Comparison of ENCODE assay signal across 9 cellular contexts in the genomic region with DNA sequence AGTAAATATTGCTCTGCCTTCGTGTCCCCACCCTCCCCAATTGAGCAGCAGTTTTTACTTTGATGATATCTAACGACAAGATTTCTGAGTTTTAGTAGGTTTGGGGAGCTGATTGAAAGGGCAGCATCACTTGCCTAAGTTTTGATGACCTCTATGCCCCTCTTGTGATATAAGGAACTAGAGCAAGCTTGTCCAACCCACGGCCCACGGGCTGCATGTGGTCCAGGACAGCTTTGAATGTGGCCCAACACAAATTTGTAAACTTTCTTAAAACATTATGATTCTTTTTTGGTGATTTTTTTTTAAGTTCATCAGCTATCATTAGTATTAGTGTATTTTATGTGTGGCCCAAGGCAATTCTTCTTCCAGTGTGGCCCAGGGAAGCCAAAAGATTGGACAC. TPM values are rescaled to one million over a fixed set of nuclear protein-coding genes. Genes with fewer than 3 reads are reported as not detected.
DNase-seq lines count a peak whose midpoint lies in the region; ATAC-seq lines count a peak whose summit lies in the region.
"Had no signal": no experiment of that assay in that cellular context is flagged by ENCODE, and none has a peak within 500 bp of the region (broad histone marks: within the 10 kb centered on the region; RNA-seq: fewer than 3 reads in every experiment).

No MANE protein-coding gene starts in this region.

- H3K36me3 ChIP-seq in iPS-18a (ENCODE audit: control insufficient read depth, low read depth, low read length) (no peaks in the 10 kb centered on the region), stomach smooth muscle (ENCODE audit: control insufficient read depth in 2 of 2, insufficient read depth in 2 of 2, low read length in 2 of 2) (no peaks in the 10 kb centered on the region)

- peak overlapping the region; percentile 81 for H3K4me3 Mint-ChIP-seq in activated CD8-positive, alpha-beta memory T cell treated with anti-CD3 and anti-CD28 coated beads, Interleukin-2, amount 10 ng/mL, durations not matched to agents 7 days and 5 days
- peak overlapping the region; percentile 87 for H3K4me3 Mint-ChIP-seq in activated T-helper 1 cell treated with anti-CD3 and anti-CD28 coated beads, Interleukin-12 subunit alpha, Interleukin-12 subunit beta, Interleukin-2, Interleukin-4 antibody, amounts not matched to agents 30 ng/mL and 10 ng/mL and 1 ng/mL, durations not matched to agents 14 hours and 24 hours and 36 hours

- no peak for ATAC-seq in activated CD8-positive, alpha-beta memory T cell treated with anti-CD3 and anti-CD28 coated beads, Interleukin-2, amount 10 ng/mL, durations not matched to agents 7 days and 5 days
- no peak for ATAC-seq in HG03097 (IDR thresholded peaks at IDR 0.05; ENCODE audit: low FRiP score, unreplicated experiment)

- no peak overlapping the region for H3K27ac ChIP-seq in iPS-18a (ENCODE audit: low read length)
- no peak overlapping the region for H3K27ac ChIP-seq in stomach smooth muscle (ENCODE audit: low read length)

- CTCF ChIA-PET in activated CD8-positive, alpha-beta memory T cell treated with anti-CD3 and anti-CD28 coated beads, Interleukin-2, amount 10 ng/mL, durations not matched to agents 7 days and 5 days (lab: Charles Lee), result interaction anchor here (0.9 to 3.1 kb wide), 7 partner anchors 9 to 100 kb away, joined by 3 to 17 read pairs (median 3); no protein-coding TSS in a partner anchor

- intact Hi-C loops in activated T-helper 1 cell treated with anti-CD3 and anti-CD28 coated beads, Interleukin-12 subunit alpha, Interleukin-12 subunit beta, Interleukin-2, Interleukin-4 antibody, amounts not matched to agents 30 ng/mL and 10 ng/mL and 1 ng/mL, durations not matched to agents 14 hours and 24 hours and 36 hours (cut with micrococcal nuclease), result loop anchor here (5.0 kb wide), 2 partner anchors 139 to 1646 kb away; partner anchors contain the start of genes AIDA and BROX

- peaks cover 28% of the 10 kb centered on the region for H3K36me3 Mint-ChIP-seq in activated CD8-positive, alpha-beta memory T cell treated with anti-CD3 and anti-CD28 coated beads, Interleukin-2, amount 10 ng/mL, durations not matched to agents 7 days and 5 days
- peaks cover 25% of the 10 kb centered on the region for H3K36me3 Mint-ChIP-seq in activated T-helper 1 cell treated with anti-CD3 and anti-CD28 coated beads, Interleukin-12 subunit alpha, Interleukin-12 subunit beta, Interleukin-2, Interleukin-4 antibody, amounts not matched to agents 30 ng/mL and 10 ng/mL and 1 ng/mL, durations not matched to agents 14 hours and 24 hours and 36 hours (ENCODE audit: low read depth)

- peaks cover 50% of the 10 kb centered on the region for H3K4me1 Mint-ChIP-seq in activated CD8-positive, alpha-beta memory T cell treated with anti-CD3 and anti-CD28 coated beads, Interleukin-2, amount 10 ng/mL, durations not matched to agents 7 days and 5 days
- peaks cover 40% of the 10 kb centered on the region for H3K4me1 Mint-ChIP-seq in activated T-helper 1 cell treated with anti-CD3 and anti-CD28 coated beads, Interleukin-12 subunit alpha, Interleukin-12 subunit beta, Interleukin-2, Interleukin-4 antibody, amounts not matched to agents 30 ng/mL and 10 ng/mL and 1 ng/mL, durations not matched to agents 14 hours and 24 hours and 36 hours (ENCODE audit: low read depth)

- no peaks in the 10 kb centered on the region for H3K27me3 Mint-ChIP-seq in activated CD8-positive, alpha-beta memory T cell treated with anti-CD3 and anti-CD28 coated beads, Interleukin-2, amount 10 ng/mL, durations not matched to agents 7 days and 5 days
- H3K27me3 Mint-ChIP-seq in activated T-helper 1 cell treated with anti-CD3 and anti-CD28 coated beads, Interleukin-12 subunit alpha, Interleukin-12 subunit beta, Interleukin-2, Interleukin-4 antibody, amounts not matched to agents 30 ng/mL and 10 ng/mL and 1 ng/mL, durations not matched to agents 14 hours and 24 hours and 36 hours (ENCODE audit: insufficient read depth), result no peaks in the 10 kb centered on the region

- H3K27ac Mint-ChIP-seq in activated CD8-positive, alpha-beta memory T cell treated with anti-CD3 and anti-CD28 coated beads, Interleukin-2, amount 10 ng/mL, durations not matched to agents 7 days and 5 days, result no peak overlapping the region
- H3K27ac Mint-ChIP-seq in activated T-helper 1 cell treated with anti-CD3 and anti-CD28 coated beads, Interleukin-12 subunit alpha, Interleukin-12 subunit beta, Interleukin-2, Interleukin-4 antibody, amounts not matched to agents 30 ng/mL and 10 ng/mL and 1 ng/mL, durations not matched to agents 14 hours and 24 hours and 36 hours, result no peak overlapping the region

- no peaks in the 10 kb centered on the region for H3K27me3 ChIP-seq in iPS-18a (ENCODE audit: control insufficient read depth, insufficient read depth, low read length)
- H3K27me3 ChIP-seq in stomach smooth muscle (ENCODE audit: control insufficient read depth in 1 of 2, insufficient read depth in 2 of 2, low read length in 2 of 2), result no peaks in the 10 kb centered on the region

- H3K9ac ChIP-seq in iPS-18a (ENCODE audit: low read length), result no peak overlapping the region
- peak overlapping the region; percentile 36 to 84 for H3K9ac ChIP-seq in stomach smooth muscle (ENCODE audit: low read length in 2 of 2)

- no peaks in the 10 kb centered on the region for H3K9me3 Mint-ChIP-seq in activated CD8-positive, alpha-beta memory T cell treated with anti-CD3 and anti-CD28 coated beads, Interleukin-2, amount 10 ng/mL, durations not matched to agents 7 days and 5 days (ENCODE audit: low read depth)
- no peaks in the 10 kb centered on the region for H3K9me3 Mint-ChIP-seq in activated T-helper 1 cell treated with anti-CD3 and anti-CD28 coated beads, Interleukin-12 subunit alpha, Interleukin-12 subunit beta, Interleukin-2, Interleukin-4 antibody, amounts not matched to agents 30 ng/mL and 10 ng/mL and 1 ng/mL, durations not matched to agents 14 hours and 24 hours and 36 hours

- no peak for DNase-seq in activated CD8-positive, alpha-beta memory T cell treated with anti-CD3 and anti-CD28 coated beads, Interleukin-2, amount 10 ng/mL, durations not matched to agents 7 days and 5 days
- no peak for DNase-seq in activated CD8-positive, alpha-beta memory T cell treated with anti-CD3 and anti-CD28 coated beads, Interleukin-2, amount 50 U/mL, for 48 hours
- DNase-seq in activated T-helper 1 cell treated with anti-CD3 and anti-CD28 coated beads, Interleukin-12 subunit alpha, Interleukin-12 subunit beta, Interleukin-2, Interleukin-4 antibody, amounts not matched to agents 30 ng/mL and 10 ng/mL and 1 ng/mL, durations not matched to agents 14 hours and 24 hours and 36 hours (ENCODE audit: low spot score), result no peak
- DNase-seq in superior temporal gyrus (ENCODE audit: extremely low spot score), result no peak
- no peak for DNase-seq in NCI-H1436 treated with DMSO at 0.1 percent for 48 hours (lab: John Stamatoyannopoulos, UW)
- DNase-seq: NCI-H2171 treated with DMSO at 0.1 percent for 48 hours had no signal

- no peaks in the 10 kb centered on the region for H3K9me3 ChIP-seq in iPS-18a (ENCODE audit: control insufficient read depth, low read depth, low read length)
- H3K9me3 ChIP-seq in stomach smooth muscle (ENCODE audit: control insufficient read depth in 2 of 2, low read length in 2 of 2), result no peaks in the 10 kb centered on the region

- H3K4me1 ChIP-seq in iPS-18a (ENCODE audit: control insufficient read depth, low read depth, low read length), result peaks cover 14% of the 10 kb centered on the region
- peaks cover 6% of the 10 kb centered on the region for H3K4me1 ChIP-seq in stomach smooth muscle (ENCODE audit: control insufficient read depth, insufficient read depth, low read length)

- H3K4me3 ChIP-seq in iPS-18a (ENCODE audit: low read length) (peak overlapping the region; percentile 90), stomach smooth muscle (ENCODE audit: low read length in 2 of 2) (peak overlapping the region; percentile 81 to 89)

RNA-seq across cellular contexts. Expression of gene CNIH4, which starts 1.6 kb away (rescaled TPM):
- 10 to 100 TPM; 45.5 to 46.2 TPM for total RNA-seq in activated CD8-positive, alpha-beta memory T cell treated with anti-CD3 and anti-CD28 coated beads, Interleukin-2, amount 10 ng/mL, durations not matched to agents 7 days and 5 days
- total RNA-seq in activated T-helper 1 cell treated with anti-CD3 and anti-CD28 coated beads, Interleukin-12 subunit alpha, Interleukin-12 subunit beta, Interleukin-2, Interleukin-4 antibody, amounts not matched to agents 30 ng/mL and 10 ng/mL and 1 ng/mL, durations not matched to agents 14 hours and 24 hours and 36 hours, result 80.7 and 82.3 TPM in 2 replicates

RNA-seq across cellular contexts. Expression of gene NVL, which starts 28.3 kb away (rescaled TPM):
- total RNA-seq in activated CD8-positive, alpha-beta memory T cell treated with anti-CD3 and anti-CD28 coated beads, Interleukin-2, amount 10 ng/mL, durations not matched to agents 7 days and 5 days, result 10 to 100 TPM; 47.7 to 53.6 TPM
- total RNA-seq in activated T-helper 1 cell treated with anti-CD3 and anti-CD28 coated beads, Interleukin-12 subunit alpha, Interleukin-12 subunit beta, Interleukin-2, Interleukin-4 antibody, amounts not matched to agents 30 ng/mL and 10 ng/mL and 1 ng/mL, durations not matched to agents 14 hours and 24 hours and 36 hours, result 47.2 and 47.6 TPM in 2 replicates
